8 cellular contexts compared by ENCODE assay signal in the genomic region with DNA sequence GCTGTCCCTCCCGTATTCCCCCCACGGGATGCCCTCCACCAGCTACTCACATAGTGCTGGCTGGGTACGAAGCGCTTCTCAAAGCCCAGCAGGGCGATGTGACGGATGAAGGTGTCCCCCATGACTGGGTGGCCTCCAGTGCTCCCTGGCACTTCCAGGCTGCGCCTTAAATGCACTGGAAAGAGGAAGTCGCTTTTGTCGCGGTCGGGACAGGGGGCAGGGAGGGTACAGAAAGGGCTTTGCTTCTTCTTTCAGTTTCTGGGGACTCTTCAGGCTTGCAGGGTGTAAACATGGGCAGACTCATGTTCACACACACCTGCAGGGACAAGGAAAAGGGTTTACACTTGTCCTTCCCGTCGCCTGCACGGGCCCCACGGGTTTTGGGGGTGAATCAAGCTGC.
DNase-seq lines count a peak whose midpoint lies in the region; ATAC-seq, FAIRE-seq and TF ChIP-seq lines count a peak whose summit lies in the region.
"Not testable (repeated sequence)": the region's sequence is repeated elsewhere in the genome, so short reads cannot be mapped to it uniquely, and the experiment has no call there.

No MANE protein-coding gene starts in this region.

- not testable (repeated sequence) for TF ChIP-seq CTCF in HepG2 (CRISPR knock-in tag; IDR thresholded peaks at IDR 0.05); upper lobe of right lung (IDR thresholded peaks at IDR 0.05)

- not testable (repeated sequence) for FAIRE-seq in HepG2 (lab: Jason Lieb, UNC)

- H3K27me3 Mint-ChIP-seq in activated CD8-positive, alpha-beta T cell treated with anti-CD3 and anti-CD28 coated beads, Interleukin-2, amount 10 ng/mL, durations not matched to agents 7 days and 5 days (ENCODE audit: low read depth) = not testable (repeated sequence)

- H3K4me1 Mint-ChIP-seq in activated CD8-positive, alpha-beta T cell treated with anti-CD3 and anti-CD28 coated beads, Interleukin-2, amount 10 ng/mL, durations not matched to agents 7 days and 5 days (ENCODE audit: low read depth) = not testable (repeated sequence)

- not testable (repeated sequence) for H3K9ac ChIP-seq in HepG2 (ENCODE audit: insufficient read depth, low read depth, low read length)

- not testable (repeated sequence) for H2AFZ ChIP-seq in HepG2 (ENCODE audit: low read length)

- not testable (repeated sequence) for H3K36me3 ChIP-seq in HepG2 (replicated peaks in 1 of 2; ENCODE audit: control insufficient read depth in 1 of 2, insufficient read depth in 2 of 2, low read length in 2 of 2); upper lobe of right lung

- H3K27ac ChIP-seq in HepG2 (ENCODE audit: extremely low read length, insufficient read depth, low read length); upper lobe of right lung: not testable (repeated sequence)

- intact Hi-C loops in HepG2 (cut with micrococcal nuclease; ENCODE audit: unreplicated experiment); upper lobe of right lung (cut with DNase I): not testable (repeated sequence)

- H3K4me3 ChIP-seq in HepG2 (replicated peaks in 1 of 3; ENCODE audit: insufficient read depth in 1 of 3, low read depth in 2 of 3, low read length in 3 of 3); upper lobe of right lung: not testable (repeated sequence)

- POLR2A ChIA-PET in activated CD8-positive, alpha-beta T cell treated with anti-CD3 and anti-CD28 coated beads, Interleukin-2, amount 10 ng/mL, durations not matched to agents 7 days and 5 days (lab: Charles Lee); HepG2 (lab: Yijun Ruan, JAX): not testable (repeated sequence)

- H3K4me1 ChIP-seq in HepG2 (ENCODE audit: insufficient read depth, low read length); upper lobe of right lung: not testable (repeated sequence)

- H3K79me2 ChIP-seq in HepG2 (ENCODE audit: insufficient read depth, low read length) = not testable (repeated sequence)

- not testable (repeated sequence) for TF ChIP-seq POLR2A in HepG2 (IDR thresholded peaks at IDR 0.05; ENCODE audit: insufficient read depth in 1 of 2, low read depth in 2 of 2, low read length in 2 of 2)

- in situ Hi-C loops in HepG2 (cut with HindIII; ENCODE audit: extremely low pct_ligation_motif_present, low pct_unique_long_range_greater_than_20kb) = not testable (repeated sequence)

- H3K27ac Mint-ChIP-seq in activated CD8-positive, alpha-beta T cell treated with anti-CD3 and anti-CD28 coated beads, Interleukin-2, amount 10 ng/mL, durations not matched to agents 7 days and 5 days = not testable (repeated sequence)

- H3K27me3 ChIP-seq in HepG2 (ENCODE audit: control insufficient read depth in 1 of 2, insufficient read depth in 2 of 2, low read length in 2 of 2); upper lobe of right lung: not testable (repeated sequence)

- not testable (repeated sequence) for H3K4me3 Mint-ChIP-seq in activated CD8-positive, alpha-beta T cell treated with anti-CD3 and anti-CD28 coated beads, Interleukin-2, amount 10 ng/mL, durations not matched to agents 7 days and 5 days

- WGBS in HepG2 (ENCODE audit: low lambda C conversion rate) = no CpG with 5 or more reads among the region's 15 CpGs

- not testable (repeated sequence) for BruUV-seq in HepG2 (replicated peaks; lab: Mats Ljungman, UMichigan)

- DNase-seq in activated CD8-positive, alpha-beta T cell treated with anti-CD3 and anti-CD28 coated beads, Interleukin-2, amount 10 ng/mL, durations not matched to agents 7 days and 5 days; HepG2 (ENCODE audit: low spot score); upper lobe of right lung: not testable (repeated sequence)

- CTCF ChIA-PET in activated CD8-positive, alpha-beta T cell treated with anti-CD3 and anti-CD28 coated beads, Interleukin-2, amount 10 ng/mL, durations not matched to agents 7 days and 5 days (lab: Charles Lee); HepG2 (lab: Yijun Ruan, JAX; ENCODE audit: low intra/inter-chr PET ratio, low total read pairs): not testable (repeated sequence)

- H3K9me3 Mint-ChIP-seq in activated CD8-positive, alpha-beta T cell treated with anti-CD3 and anti-CD28 coated beads, Interleukin-2, amount 10 ng/mL, durations not matched to agents 7 days and 5 days (ENCODE audit: insufficient read depth) = not testable (repeated sequence)

- not testable (repeated sequence) for H3K4me2 ChIP-seq in HepG2 (ENCODE audit: low read depth, low read length)

- not testable (repeated sequence) for TF ChIP-seq EP300 in HepG2 (IDR thresholded peaks at IDR 0.05; ENCODE audit: low read depth in 2 of 2, low read length in 2 of 2); HepG2 (CRISPR knock-in tag; IDR thresholded peaks at IDR 0.05; ENCODE audit: borderline replicate concordance)

- not testable (repeated sequence) for H3K9me3 ChIP-seq in HepG2 (ENCODE audit: low read length); upper lobe of right lung

- not testable (repeated sequence) for H4K20me1 ChIP-seq in HepG2 (ENCODE audit: insufficient read depth, low read length)

- TF ChIP-seq RAD21 in HepG2 (CRISPR knock-in tag; IDR thresholded peaks at IDR 0.05) = not testable (repeated sequence)

- H3K36me3 Mint-ChIP-seq in activated CD8-positive, alpha-beta T cell treated with anti-CD3 and anti-CD28 coated beads, Interleukin-2, amount 10 ng/mL, durations not matched to agents 7 days and 5 days (ENCODE audit: low read depth) = not testable (repeated sequence)

- peak; percentile 84 for ATAC-seq in GM18867 (IDR thresholded peaks at IDR 0.05; ENCODE audit: unreplicated experiment)
- peak; percentile 88 for ATAC-seq in GM19463 (IDR thresholded peaks at IDR 0.05; ENCODE audit: unreplicated experiment)
- ATAC-seq in GM21825 (IDR thresholded peaks at IDR 0.05; ENCODE audit: unreplicated experiment) = peak; percentile 84
- peak; percentile 78 for ATAC-seq in HG03025 (IDR thresholded peaks at IDR 0.05; ENCODE audit: low FRiP score, unreplicated experiment)
- peak; percentile 73 for ATAC-seq in HG03439 (IDR thresholded peaks at IDR 0.05; ENCODE audit: unreplicated experiment)
- ATAC-seq in activated CD8-positive, alpha-beta T cell treated with anti-CD3 and anti-CD28 coated beads, Interleukin-2, amount 10 ng/mL, durations not matched to agents 7 days and 5 days = peak; percentile 51
- ATAC-seq in HepG2 = peak; percentile 32
- peak; percentile 90 for ATAC-seq in upper lobe of right lung

Comparison
In these comparisons a context has a peak if more than half of its experiments do, and no peak if none do; other contexts are left out.
1. ATAC-seq: peak in every context shown above with its lines; median percentile 90 in upper lobe of right lung; 88 in GM19463; 84 in GM18867; 84 in GM21825; 78 in HG03025; 73 in HG03439; 51 in activated CD8-positive, alpha-beta T cell treated with anti-CD3 and anti-CD28 coated beads, Interleukin-2, amount 10 ng/mL, durations not matched to agents 7 days and 5 days; 32 in HepG2.